7 cellular contexts compared by ENCODE assay signal in the genomic region with DNA sequence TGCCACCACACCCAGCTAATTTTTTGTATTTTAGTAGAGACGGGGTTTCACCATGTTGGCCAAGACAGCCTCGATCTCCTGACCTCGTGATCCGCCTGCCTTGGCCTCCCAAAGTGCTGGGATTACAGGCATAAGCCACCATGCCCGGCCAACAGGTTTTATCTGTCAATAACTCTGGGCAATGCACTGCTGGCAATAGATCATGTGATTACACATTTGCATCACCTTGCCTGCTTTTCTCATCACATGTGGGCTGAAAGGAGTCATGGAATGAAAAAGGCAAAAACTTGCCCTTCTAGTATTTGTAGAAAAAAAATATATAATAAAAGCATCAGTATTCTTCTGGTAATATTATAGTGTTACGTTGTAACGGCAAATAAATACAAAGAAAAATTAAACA.
"Had no signal": no experiment of that assay in that cellular context is flagged by ENCODE, and none has a peak within 500 bp of the region (broad histone marks: within the 10 kb centered on the region; RNA-seq: fewer than 3 reads in every experiment).

No MANE protein-coding gene starts in this region.

- DNase-seq: IMR-90, KBM-7, KG1 had no signal

- H3K4me2 ChIP-seq: KMS-11 had no signal

- H3K9ac ChIP-seq: KMS-11 had no signal

- ATAC-seq: HepG2 had no signal

- FAIRE-seq: HepG2, HTR-8/SVneo had no signal

- H3K27ac ChIP-seq: HL-60, KMS-11 had no signal
